In the genomic region with DNA sequence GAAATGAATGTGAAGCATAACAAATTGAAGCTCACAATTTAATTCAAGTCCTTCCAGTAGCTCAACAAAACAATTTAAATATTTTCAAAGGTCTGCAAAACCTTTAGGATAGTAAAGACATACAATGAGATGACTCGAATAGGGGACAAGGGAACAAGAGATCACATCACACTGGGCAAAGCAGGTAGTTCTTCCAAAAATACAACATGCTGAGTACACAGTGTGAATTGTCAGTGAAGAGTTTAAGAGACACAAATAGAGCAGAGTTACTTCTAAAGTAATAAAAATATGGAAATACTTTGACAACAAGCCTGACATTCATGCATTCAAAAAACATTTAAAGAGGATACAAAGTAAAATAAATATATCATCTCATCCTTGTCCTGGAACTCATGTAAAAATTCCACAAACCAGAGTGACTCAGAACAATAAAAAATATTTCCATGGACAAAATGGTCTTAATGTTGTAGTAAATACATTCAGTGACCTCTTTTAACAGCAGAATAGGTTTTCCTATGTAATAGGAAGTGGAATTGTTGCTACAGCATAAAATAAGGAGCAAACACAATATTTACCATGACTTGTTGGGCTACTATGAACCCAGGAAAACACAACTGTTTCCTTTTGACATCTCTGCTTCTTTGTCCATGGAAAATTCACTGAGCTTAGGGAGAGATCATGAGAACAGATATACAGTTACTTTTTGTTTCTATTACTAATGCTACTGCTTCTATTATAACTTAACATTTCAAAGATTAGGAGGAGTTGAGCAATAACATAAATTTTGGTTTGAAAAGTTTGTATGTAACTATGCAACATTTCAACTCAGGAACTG, we compare ENCODE assay signal across 16 cellular contexts.
A peak's percentile ranks its signal among the peaks of the same experiment; 100 is the strongest.
DNase-seq lines count a peak whose midpoint lies in the region; FAIRE-seq and TF ChIP-seq lines count a peak whose summit lies in the region.
"Had no signal": no experiment of that assay in that cellular context is flagged by ENCODE, and none has a peak within 500 bp of the region (broad histone marks: within the 10 kb centered on the region; RNA-seq: fewer than 3 reads in every experiment).

No MANE protein-coding gene starts in this region.

- no peak overlapping the region for H2BK120ac ChIP-seq in H9 (ENCODE audit: low read depth, low read length, poor library complexity, severe bottlenecking)

- no peak overlapping the region for H3K56ac ChIP-seq in H9 (ENCODE audit: insufficient read length, low read depth, low read length)

- no peak overlapping the region for H2AK5ac ChIP-seq in H9 (ENCODE audit: insufficient read length, low read length)

- H3K4me1 Mint-ChIP-seq in H9, result no peaks in the 10 kb centered on the region
- H3K4me1 Mint-ChIP-seq: CD4-positive, CD25-positive, alpha-beta regulatory T cell had no signal

- no peak overlapping the region for H3K4ac ChIP-seq in H9 (ENCODE audit: low read depth, low read length)

- TF ChIP-seq CTCF in right atrium auricular region (IDR thresholded peaks at IDR 0.05), result no peak
- TF ChIP-seq CTCF in H9 (conservative IDR thresholded peaks at IDR 0.05), result no peak
- no peak for TF ChIP-seq CTCF in kidney (IDR thresholded peaks at IDR 0.05; ENCODE audit: borderline replicate concordance, extremely low read depth, insufficient read depth)

- H3K4me3 ChIP-seq in right atrium auricular region, result no peak overlapping the region
- H3K4me3 ChIP-seq in skeletal muscle tissue (ENCODE audit: low read length in 3 of 3), result no peak overlapping the region
- H3K4me3 ChIP-seq in kidney (ENCODE audit: low read length in 2 of 2), result no peak overlapping the region

- no peak overlapping the region for H4K5ac ChIP-seq in H9 (ENCODE audit: insufficient read length, low read depth, low read length)

- no peaks in the 10 kb centered on the region for H3K36me3 Mint-ChIP-seq in H9 (ENCODE audit: insufficient read depth in 1 of 3, low read depth in 3 of 3)
- H3K36me3 Mint-ChIP-seq: activated CD4-positive, alpha-beta memory T cell treated with anti-CD3 and anti-CD28 coated beads for 36 hours; CD4-positive, CD25-positive, alpha-beta regulatory T cell had no signal

- no peak overlapping the region for H2BK12ac ChIP-seq in H9 (ENCODE audit: insufficient read length, low read depth, low read length)

- H3K4me3 Mint-ChIP-seq in H9, result no peak overlapping the region
- H3K4me3 Mint-ChIP-seq: activated CD4-positive, alpha-beta memory T cell treated with anti-CD3 and anti-CD28 coated beads for 36 hours; CD4-positive, CD25-positive, alpha-beta regulatory T cell; type B pancreatic cell had no signal

- no peaks in the 10 kb centered on the region for H4K20me1 ChIP-seq in H9 (ENCODE audit: control insufficient read depth, insufficient read depth, insufficient read length)

- H3K27me3 ChIP-seq in right atrium auricular region (no peaks in the 10 kb centered on the region), skeletal muscle tissue (ENCODE audit: control insufficient read depth in 3 of 3, insufficient read depth in 3 of 3, low read length in 3 of 3) (no peaks in the 10 kb centered on the region), H9 (ENCODE audit: insufficient read depth, low read length) (no peaks in the 10 kb centered on the region)

- no peak overlapping the region for H3K4me2 ChIP-seq in H9 (ENCODE audit: insufficient read depth, insufficient read length, low read length)

- H2BK15ac ChIP-seq in H9 (ENCODE audit: low read depth, low read length), result no peak overlapping the region

- no peak overlapping the region for H3K14ac ChIP-seq in H9 (ENCODE audit: insufficient read depth, low read length)

- no peak overlapping the region for H2BK20ac ChIP-seq in H9 (ENCODE audit: low read depth, low read length, poor library complexity, severe bottlenecking)

- H3K9ac ChIP-seq in skeletal muscle tissue (ENCODE audit: low read depth in 1 of 3, low read length in 3 of 3), result peak overlapping the region in 1 of 3 donors; percentile 8
- no peak overlapping the region for H3K9ac ChIP-seq in H9 (ENCODE audit: extremely low read depth, insufficient read length, low read length)
- no peak overlapping the region for H3K9ac ChIP-seq in kidney (ENCODE audit: low read length in 2 of 2)

- H3K9me3 ChIP-seq in right atrium auricular region, result no peaks in the 10 kb centered on the region
- H3K9me3 ChIP-seq in skeletal muscle tissue (ENCODE audit: control insufficient read depth in 3 of 3, low read length in 3 of 3), result no peaks in the 10 kb centered on the region
- H3K9me3 ChIP-seq in H9 (ENCODE audit: control insufficient read depth, low read depth, low read length), result no peaks in the 10 kb centered on the region
- no peaks in the 10 kb centered on the region for H3K9me3 ChIP-seq in kidney (ENCODE audit: control insufficient read depth in 1 of 2, low read length in 2 of 2)

- H3K27ac ChIP-seq in right atrium auricular region (peak overlapping the region; percentile 7 to 12), skeletal muscle tissue (ENCODE audit: low read depth, low read length) (peak overlapping the region; percentile 46), H9 (ENCODE audit: insufficient read length, low read depth, low read length) (no peak overlapping the region), kidney (ENCODE audit: low read depth in 2 of 2, low read length in 2 of 2) (no peak overlapping the region)

- no CpG with 5 or more reads among the region's 1 CpG for WGBS in H9 (ENCODE audit: extremely low coverage, insufficient read length, low lambda C conversion rate)

- H3K27me3 Mint-ChIP-seq in H9 (ENCODE audit: low read depth), result no peaks in the 10 kb centered on the region; the same call in 1 of the 2 replicates
- H3K27me3 Mint-ChIP-seq: activated CD4-positive, alpha-beta memory T cell treated with anti-CD3 and anti-CD28 coated beads for 36 hours; type B pancreatic cell had no signal

- no peaks in the 10 kb centered on the region for H3K79me1 ChIP-seq in H9 (ENCODE audit: insufficient read depth, low read depth, low read length, poor library complexity, severe bottlenecking)

- H2BK5ac ChIP-seq in H9 (ENCODE audit: insufficient read length, low read length), result no peak overlapping the region

- H3K36me3 ChIP-seq in right atrium auricular region (no peaks in the 10 kb centered on the region), skeletal muscle tissue (ENCODE audit: control insufficient read depth in 3 of 3, insufficient read depth in 3 of 3, low read length in 3 of 3) (no peaks in the 10 kb centered on the region), kidney (ENCODE audit: control insufficient read depth in 1 of 2, insufficient read depth in 2 of 2, low read length in 2 of 2) (no peaks in the 10 kb centered on the region)

- no peak for DNase-seq in H54 (ENCODE audit: insufficient read length, low spot score)
- peak; percentile 67 for DNase-seq in amniotic epithelial cell (ENCODE audit: low read depth)
- DNase-seq in right atrium auricular region (ENCODE audit: low spot score), result no peak
- DNase-seq in stimulated activated CD8-positive, alpha-beta memory T cell treated with anti-CD3 and anti-CD28 coated beads, Interleukin-4, amount 100 ng/mL, for 48 hours, result no peak
- DNase-seq in AG20443 (ENCODE audit: low spot score), result no peak
- no peak for DNase-seq in H9
- DNase-seq in kidney, result no peak
- DNase-seq: activated CD4-positive, alpha-beta memory T cell treated with anti-CD3 and anti-CD28 coated beads for 36 hours; CD4-positive, CD25-positive, alpha-beta regulatory T cell; effector CD4-positive, alpha-beta T cell; GF-D8; NCI-H1048; NK-92 treated with Interleukin-12 subunit alpha and Interleukin-12 subunit beta, amount 100 ng/mL, for 24 hours; stimulated activated CD4-positive, alpha-beta T cell treated with anti-CD3 and anti-CD28 coated beads, Interleukin-2, amount 100 ng/mL, for 24 hours had no signal

- TF ChIP-seq POLR2A in H54 (IDR thresholded peaks at IDR 0.05; ENCODE audit: low read depth, low read length), result no peak

- no peak overlapping the region for H2AFZ ChIP-seq in H9 (ENCODE audit: low read length)

- H3K4me1 ChIP-seq in right atrium auricular region (peaks cover 0 to 24% of the 10 kb centered on the region in 2 donors), skeletal muscle tissue (ENCODE audit: control insufficient read depth in 3 of 3, insufficient read depth in 3 of 3, low read length in 3 of 3) (peaks cover 13 to 23% (median 16%) of the 10 kb centered on the region in 3 donors), H9 (ENCODE audit: insufficient read depth, low read length) (no peaks in the 10 kb centered on the region), kidney (ENCODE audit: control insufficient read depth in 1 of 2, insufficient read depth in 1 of 2, low read depth in 1 of 2, low read length in 2 of 2) (peaks cover 4 to 36% of the 10 kb centered on the region in 2 donors)

- H4K8ac ChIP-seq in H9 (replicated peaks; ENCODE audit: insufficient read length, low read depth, low read length), result no peak overlapping the region

- no peak overlapping the region for H3K23ac ChIP-seq in H9 (ENCODE audit: insufficient read length, low read depth, low read length)

- intact Hi-C loops in kidney (cut with DNase I), result no loop called here

- H3K27ac Mint-ChIP-seq in H9, result no peak overlapping the region
- H3K27ac Mint-ChIP-seq: activated CD4-positive, alpha-beta memory T cell treated with anti-CD3 and anti-CD28 coated beads for 36 hours; CD4-positive, CD25-positive, alpha-beta regulatory T cell; type B pancreatic cell had no signal

- no peak overlapping the region for H3T11ph ChIP-seq in H9 (ENCODE audit: low read length)

- H3K23me2 ChIP-seq in H9 (ENCODE audit: insufficient read length, low read depth, low read length, poor library complexity, severe bottlenecking), result no peaks in the 10 kb centered on the region

- no peaks in the 10 kb centered on the region for H3K79me2 ChIP-seq in H9 (ENCODE audit: insufficient read depth, low read length)

- H3K18ac ChIP-seq in H9 (ENCODE audit: insufficient read length, low read depth, low read length), result no peak overlapping the region

- FAIRE-seq in H54 (lab: Jason Lieb, UNC), result peak; percentile 93
- FAIRE-seq in kidney (lab: Jason Lieb, UNC), result no peak

- H4K91ac ChIP-seq in H9 (ENCODE audit: insufficient read length, low read depth, low read length), result no peak overlapping the region

- H3K9me3 Mint-ChIP-seq in H9, result no peaks in the 10 kb centered on the region
- H3K9me3 Mint-ChIP-seq: activated CD4-positive, alpha-beta memory T cell treated with anti-CD3 and anti-CD28 coated beads for 36 hours; CD4-positive, CD25-positive, alpha-beta regulatory T cell had no signal

Comparison
In these comparisons a context has a peak if more than half of its experiments do, and no peak if none do; other contexts are left out.
1. H3K27ac ChIP-seq: peak in right atrium auricular region (2 of 2) and skeletal muscle tissue (single experiment); none in H9 (single experiment) and kidney (0 of 2).